Comparison of ENCODE assay signal across 8 cellular contexts in the genomic region with DNA sequence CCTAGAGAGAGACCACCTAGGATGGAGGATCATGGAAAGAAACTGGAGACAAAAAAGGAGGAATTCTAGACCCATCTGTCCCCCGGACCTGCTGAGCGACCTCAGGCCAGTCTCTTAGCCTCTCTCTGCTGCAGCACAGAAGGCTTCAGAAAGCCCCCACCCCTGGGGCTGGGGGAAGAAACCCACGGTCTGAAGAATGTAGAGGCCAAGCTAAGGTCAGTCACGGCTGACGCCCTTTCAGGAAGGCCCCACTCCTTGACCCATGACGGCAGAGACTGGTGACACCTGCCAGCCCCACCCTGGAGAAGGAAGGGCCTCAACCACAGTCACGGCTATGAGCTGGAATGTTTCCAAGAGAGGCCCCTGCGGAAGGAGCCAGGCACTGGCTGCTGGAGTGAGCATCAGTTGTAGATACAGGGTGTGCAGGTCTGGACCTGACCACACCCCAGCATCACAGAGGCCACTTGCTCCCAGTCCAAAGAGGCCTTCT.
DNase-seq lines count a peak whose midpoint lies in the region; ATAC-seq and TF ChIP-seq lines count a peak whose summit lies in the region.

No MANE protein-coding gene starts in this region.

- no peak for TF ChIP-seq CTCF in SU-DHL-6 (IDR thresholded peaks at IDR 0.05; ENCODE audit: insufficient read depth, low read length, poor library complexity, severe bottlenecking)
- no peak for TF ChIP-seq CTCF in activated CD8-positive, alpha-beta T cell treated with anti-CD3 and anti-CD28 coated beads for 36 hours (IDR thresholded peaks at IDR 0.05)

- no peaks in the 10 kb centered on the region for H3K9me3 Mint-ChIP-seq in T-cell
- no peaks in the 10 kb centered on the region for H3K9me3 Mint-ChIP-seq in activated CD8-positive, alpha-beta T cell treated with anti-CD3 and anti-CD28 coated beads for 36 hours

- H3K79me2 ChIP-seq in SU-DHL-6 (ENCODE audit: insufficient read depth, low read length) = no peaks in the 10 kb centered on the region

- no peak overlapping the region for H2AFZ ChIP-seq in SU-DHL-6 (ENCODE audit: low read depth, low read length, severe bottlenecking)

- intact Hi-C loops in activated CD8-positive, alpha-beta T cell treated with anti-CD3 and anti-CD28 coated beads for 36 hours (cut with micrococcal nuclease) = no loop called here

- peak overlapping the region; percentile 49 for H3K4me2 ChIP-seq in SU-DHL-6 (ENCODE audit: low read depth, low read length, poor library complexity, severe bottlenecking)

- H3K4me3 ChIP-seq in SU-DHL-6 (ENCODE audit: insufficient read depth, low read length, poor library complexity, severe bottlenecking) = peak overlapping the region; percentile 16

- POLR2A ChIA-PET in T-cell (lab: Charles Lee) = no interaction called here
- POLR2A ChIA-PET in activated CD8-positive, alpha-beta T cell treated with anti-CD3 and anti-CD28 coated beads for 36 hours (lab: Charles Lee) = no interaction called here

- H3K27ac ChIP-seq in SU-DHL-6 (ENCODE audit: low read depth, low read length) = peak overlapping the region; percentile 97

- no peaks in the 10 kb centered on the region for H3K9me2 ChIP-seq in SU-DHL-6 (replicated peaks; ENCODE audit: insufficient read depth, low read length)

- peak; percentile 7 for DNase-seq in DMS153 (lab: John Stamatoyannopoulos, UW)
- no peak for DNase-seq in T-cell
- DNase-seq in NCI-H2081 treated with DMSO at 0.1 percent for 48 hours (lab: John Stamatoyannopoulos, UW) = no peak
- no peak for DNase-seq in activated CD8-positive, alpha-beta T cell treated with anti-CD3 and anti-CD28 coated beads for 36 hours
- no peak for DNase-seq in NCI-H2107 treated with DMSO at 0.1 percent for 48 hours (lab: John Stamatoyannopoulos, UW; ENCODE audit: unreplicated experiment)

- peak overlapping the region; percentile 31 for H3K9ac ChIP-seq in SU-DHL-6 (ENCODE audit: low read length)

- H3K27me3 ChIP-seq in SU-DHL-6 (ENCODE audit: low read length) = no peaks in the 10 kb centered on the region

- no peaks in the 10 kb centered on the region for H3K9me3 ChIP-seq in SU-DHL-6 (ENCODE audit: insufficient read depth, low read length)

- CTCF ChIA-PET in T-cell (lab: Charles Lee) = no interaction called here
- CTCF ChIA-PET in activated CD8-positive, alpha-beta T cell treated with anti-CD3 and anti-CD28 coated beads for 36 hours (lab: Charles Lee) = no interaction called here

- H3K27me3 Mint-ChIP-seq in T-cell = peaks cover 0 to 6% of the 10 kb centered on the region in 2 donors
- no peaks in the 10 kb centered on the region for H3K27me3 Mint-ChIP-seq in activated CD8-positive, alpha-beta T cell treated with anti-CD3 and anti-CD28 coated beads for 36 hours

- no peaks in the 10 kb centered on the region for H3K36me3 Mint-ChIP-seq in T-cell
- H3K36me3 Mint-ChIP-seq in activated CD8-positive, alpha-beta T cell treated with anti-CD3 and anti-CD28 coated beads for 36 hours (ENCODE audit: low read depth) = no peaks in the 10 kb centered on the region

- peaks cover 0 to 6% (median 6%) of the 10 kb centered on the region in 3 donors for H3K4me1 Mint-ChIP-seq in T-cell
- no peaks in the 10 kb centered on the region for H3K4me1 Mint-ChIP-seq in activated CD8-positive, alpha-beta T cell treated with anti-CD3 and anti-CD28 coated beads for 36 hours (ENCODE audit: low read depth)

- H3K4me3 Mint-ChIP-seq in T-cell = no peak overlapping the region
- H3K4me3 Mint-ChIP-seq in activated CD8-positive, alpha-beta T cell treated with anti-CD3 and anti-CD28 coated beads for 36 hours = no peak overlapping the region

- ATAC-seq in GM19351 (IDR thresholded peaks at IDR 0.05; ENCODE audit: unreplicated experiment) (peak; percentile 77), HG03097 (IDR thresholded peaks at IDR 0.05; ENCODE audit: low FRiP score, unreplicated experiment) (peak; percentile 60), T-cell (replicated peaks in 1 of 4) (no peak)
- ATAC-seq in activated CD8-positive, alpha-beta T cell treated with anti-CD3 and anti-CD28 coated beads for 36 hours = no peak

- no peaks in the 10 kb centered on the region for H4K20me1 ChIP-seq in SU-DHL-6 (ENCODE audit: low read depth, low read length)

- no peak overlapping the region for H3K27ac Mint-ChIP-seq in T-cell
- no peak overlapping the region for H3K27ac Mint-ChIP-seq in activated CD8-positive, alpha-beta T cell treated with anti-CD3 and anti-CD28 coated beads for 36 hours

- H3K36me3 ChIP-seq in SU-DHL-6 (ENCODE audit: low read length) = no peaks in the 10 kb centered on the region

- H3F3A ChIP-seq in SU-DHL-6 (ENCODE audit: insufficient read depth) = peaks cover 38% of the 10 kb centered on the region

Comparison
In these comparisons a context has a peak if more than half of its experiments do, and no peak if none do; other contexts are left out.
1. ATAC-seq: peak in GM19351 (single experiment) and HG03097 (single experiment); none in T-cell (0 of 4) and activated CD8-positive, alpha-beta T cell treated with anti-CD3 and anti-CD28 coated beads for 36 hours (single experiment).